1 cellular context compared by ENCODE assay signal in genomic region chr16:23863511-23864422, GRCh38.
TF ChIP-seq lines count a peak whose summit lies in the region.

No MANE protein-coding gene starts in this region.

TF ChIP-seq in GM12878, 131 proteins besides CTCF, POLR2A, EP300 and RAD21 (continued from another document and continues in another):
- TF ChIP-seq JUNB (IDR thresholded peaks at IDR 0.05), result peak; percentile 70; the same call in 1 of the 2 replicates
- peak; percentile 93 for TF ChIP-seq SKIL (IDR thresholded peaks at IDR 0.05; ENCODE audit: low read depth, poor library complexity, severe bottlenecking)
- TF ChIP-seq HDAC2 (IDR thresholded peaks at IDR 0.05), result no peak
- TF ChIP-seq BCLAF1 (IDR thresholded peaks at IDR 0.05), result no peak
- peak; percentile 18; the same call in 1 of the 2 replicates for TF ChIP-seq PAX5 (IDR thresholded peaks at IDR 0.05; ENCODE audit: borderline replicate concordance, low read depth, low read length)
- TF ChIP-seq RBBP5 (conservative IDR thresholded peaks at IDR 0.05), result peak; percentile 67; the same call in 1 of the 2 replicates
- no peak; the same call in 1 of the 2 replicates for TF ChIP-seq CBX5 (IDR thresholded peaks at IDR 0.05; ENCODE audit: low read depth)
- 0 out of 2 replicates have a peak, but pooled peaks have one; percentile 47 for TF ChIP-seq CHD1 (IDR thresholded peaks at IDR 0.05; ENCODE audit: low read depth, low read length)
- TF ChIP-seq ZNF207 (IDR thresholded peaks at IDR 0.05; ENCODE audit: borderline replicate concordance), result no peak; the same call in 1 of the 2 replicates
- TF ChIP-seq NR2F1 (conservative IDR thresholded peaks at IDR 0.05), result peak; percentile 97
- TF ChIP-seq ZNF592 (IDR thresholded peaks at IDR 0.05), result peak; percentile 96
- no peak for TF ChIP-seq MYC (IDR thresholded peaks at IDR 0.05; ENCODE audit: insufficient read depth, insufficient read length, insufficient replicate concordance, low read length, severe bottlenecking)
- no peak for TF ChIP-seq CUX1 (IDR thresholded peaks at IDR 0.05; ENCODE audit: insufficient replicate concordance, low read depth, low read length)
- no peak for TF ChIP-seq TCF12 (IDR thresholded peaks at IDR 0.05; ENCODE audit: low read depth, low read length)
- TF ChIP-seq SMARCA5 (IDR thresholded peaks at IDR 0.05), result peak; percentile 92
- TF ChIP-seq NR2C1 (IDR thresholded peaks at IDR 0.05), result peak; percentile 95
- TF ChIP-seq ZZZ3 (IDR thresholded peaks at IDR 0.05; ENCODE audit: control insufficient read depth, insufficient read length, low read depth), result no peak
- TF ChIP-seq HSF1 (IDR thresholded peaks at IDR 0.05; ENCODE audit: low read depth, low read length), result no peak
- peak; percentile 41; the same call in 1 of the 2 replicates for TF ChIP-seq CREB1 (IDR thresholded peaks at IDR 0.05; ENCODE audit: low read depth)
- peak; percentile 84 for TF ChIP-seq POU2F2 (IDR thresholded peaks at IDR 0.05; ENCODE audit: borderline replicate concordance, low read depth, low read length)
- TF ChIP-seq WRNIP1 (IDR thresholded peaks at IDR 0.05; ENCODE audit: borderline replicate concordance, low read depth, low read length), result no peak
- TF ChIP-seq FOXK2 (IDR thresholded peaks at IDR 0.05), result no peak
- TF ChIP-seq HDAC6 (IDR thresholded peaks at IDR 0.05; ENCODE audit: unreplicated experiment), result no peak
- TF ChIP-seq CHD4 (IDR thresholded peaks at IDR 0.05), result no peak
- TF ChIP-seq ATF7 (IDR thresholded peaks at IDR 0.05; ENCODE audit: low read depth), result peak; percentile 89
- TF ChIP-seq YY1 (IDR thresholded peaks at IDR 0.05; ENCODE audit: low read depth, low read length), result 0 out of 2 replicates have a peak, but pooled peaks have one; percentile 9
- peak; percentile 69 for TF ChIP-seq RAD51 (IDR thresholded peaks at IDR 0.05)
- TF ChIP-seq PML (IDR thresholded peaks at IDR 0.05; ENCODE audit: low read length), result peak; percentile 80; the same call in 1 of the 2 replicates
- peak; percentile 77 for TF ChIP-seq ZNF24 (IDR thresholded peaks at IDR 0.05)
- TF ChIP-seq IKZF1 (conservative IDR thresholded peaks at IDR 0.05), result peak; percentile 96
- peak; percentile 71; the same call in 1 of the 2 replicates for TF ChIP-seq CREM (IDR thresholded peaks at IDR 0.05; ENCODE audit: low read depth)
- TF ChIP-seq RELA (IDR thresholded peaks at IDR 0.05; ENCODE audit: borderline replicate concordance, partially characterized antibody), result no peak
- peak; percentile 53 to 68 for TF ChIP-seq BHLHE40 (IDR thresholded peaks at IDR 0.05; ENCODE audit: borderline replicate concordance in 1 of 2, low read depth in 2 of 2, low read length in 1 of 2)
- TF ChIP-seq ZBTB33 (IDR thresholded peaks at IDR 0.05), result no peak
- no peak for TF ChIP-seq SREBF1 (IDR thresholded peaks at IDR 0.05; ENCODE audit: low read length)
- peak; percentile 85 for TF ChIP-seq SPI1 (IDR thresholded peaks at IDR 0.05; ENCODE audit: borderline replicate concordance, insufficient read depth, low read depth, low read length)
- TF ChIP-seq KAT2A (conservative IDR thresholded peaks at IDR 0.05; ENCODE audit: control insufficient read depth, low read depth, low read length), result no peak
- TF ChIP-seq ZNF384 (IDR thresholded peaks at IDR 0.05; ENCODE audit: borderline replicate concordance, low read depth, low read length), result no peak
- peak; percentile 8 for TF ChIP-seq SP1 (IDR thresholded peaks at IDR 0.05; ENCODE audit: low read depth, low read length)
- peak; percentile 95 for TF ChIP-seq MTA2 (IDR thresholded peaks at IDR 0.05; ENCODE audit: low read depth)
- 0 out of 2 replicates have a peak, but pooled peaks have one; percentile 45 for TF ChIP-seq GABPA (IDR thresholded peaks at IDR 0.05; ENCODE audit: low read depth)
- no peak for TF ChIP-seq E4F1 (IDR thresholded peaks at IDR 0.05; ENCODE audit: borderline replicate concordance, partially characterized antibody)
